Comparison of ENCODE assay signal across 13 cellular contexts in the genomic region with DNA sequence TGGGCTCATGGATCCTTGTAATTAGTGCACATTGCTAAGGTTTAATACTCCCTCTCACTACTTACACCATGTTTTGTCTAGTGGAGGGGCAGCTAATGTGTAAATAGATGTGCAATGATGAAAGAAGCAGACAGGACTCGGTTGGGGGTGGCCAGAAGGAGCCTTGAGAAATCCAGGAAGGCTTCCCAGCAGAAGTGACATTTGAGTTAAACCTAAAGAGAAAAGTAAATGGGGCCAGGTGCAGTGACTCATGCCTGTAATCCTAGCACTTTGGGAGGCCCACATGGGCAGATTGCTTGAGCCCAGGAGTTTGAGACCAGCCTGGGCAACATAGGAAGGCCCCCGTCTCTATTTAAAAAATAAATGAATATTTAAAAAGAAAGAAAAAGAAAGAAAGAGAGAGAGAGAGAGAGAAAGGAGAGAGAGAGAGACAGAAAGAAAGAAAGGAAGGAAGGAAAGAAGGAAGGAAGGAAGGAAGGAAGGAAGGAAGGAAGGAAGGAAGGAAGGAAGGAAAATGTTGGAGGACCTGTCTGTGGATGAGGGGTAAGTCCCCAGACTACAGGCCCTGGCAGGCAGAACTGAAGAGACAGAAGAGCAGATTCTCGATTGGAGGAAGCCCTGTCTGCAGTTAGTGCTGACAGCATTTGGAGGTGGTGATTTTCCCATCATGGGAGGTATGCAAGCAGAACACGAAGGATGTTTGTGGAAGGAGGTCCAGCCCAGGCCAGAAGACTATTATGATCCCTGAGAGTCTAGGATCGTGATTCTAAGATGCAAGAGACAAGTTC. TPM values are rescaled to one million over a fixed set of nuclear protein-coding genes. Genes with fewer than 3 reads are reported as not detected.
DNase-seq lines count a peak whose midpoint lies in the region; ATAC-seq and TF ChIP-seq lines count a peak whose summit lies in the region.
"Had no signal": no experiment of that assay in that cellular context is flagged by ENCODE, and none has a peak within 500 bp of the region (broad histone marks: within the 10 kb centered on the region; RNA-seq: fewer than 3 reads in every experiment).

No MANE protein-coding gene starts in this region.

- H3K27ac Mint-ChIP-seq in H9 (peak overlapping the region in 2 of 3 experiments; percentile 37 to 74; a peak in 2 of 7 replicates), brain (peak overlapping the region; percentile 69 to 93 (median 87))

- H3K9me3 ChIP-seq in H9 (ENCODE audit: control insufficient read depth, low read depth, low read length) = no peaks in the 10 kb centered on the region
- no peaks in the 10 kb centered on the region for H3K9me3 ChIP-seq in lower lobe of right lung
- no peaks in the 10 kb centered on the region for H3K9me3 ChIP-seq in subcutaneous abdominal adipose tissue (ENCODE audit: control insufficient read depth in 5 of 5, low read length in 5 of 5)

- H4K8ac ChIP-seq in H9 (replicated peaks; ENCODE audit: insufficient read length, low read depth, low read length) = no peak overlapping the region

- H3K36me3 ChIP-seq in lower lobe of right lung = peaks cover 17% of the 10 kb centered on the region
- H3K36me3 ChIP-seq in subcutaneous abdominal adipose tissue (ENCODE audit: control insufficient read depth in 5 of 5, insufficient read depth in 5 of 5, low read length in 5 of 5) = peaks cover 0 to 9% (median 7%) of the 10 kb centered on the region in 5 donors

- H3K4me3 ChIP-seq in lower lobe of right lung = peak overlapping the region; percentile 60
- H3K4me3 ChIP-seq in subcutaneous abdominal adipose tissue (ENCODE audit: low read depth in 1 of 5, low read length in 5 of 5) = peak overlapping the region in 4 of 5 donors; percentile 2 to 47 (median 25)

- H3K4me1 Mint-ChIP-seq in H9 (peaks cover 14 to 51% of the 10 kb centered on the region in 2 experiments), brain (peaks cover 72% of the 10 kb centered on the region)

- no peak overlapping the region for H3K4me2 ChIP-seq in H9 (ENCODE audit: insufficient read depth, insufficient read length, low read length)

- H2BK5ac ChIP-seq in H9 (ENCODE audit: insufficient read length, low read length) = no peak overlapping the region

- H3K79me1 ChIP-seq in H9 (ENCODE audit: insufficient read depth, low read depth, low read length, poor library complexity, severe bottlenecking) = no peaks in the 10 kb centered on the region

- no peaks in the 10 kb centered on the region for H3K79me2 ChIP-seq in H9 (ENCODE audit: insufficient read depth, low read length)

- H3K4me1 ChIP-seq in H9 (ENCODE audit: insufficient read depth, low read length) = peaks cover 4% of the 10 kb centered on the region; the same call in 1 of the 2 replicates
- H3K4me1 ChIP-seq in lower lobe of right lung = peaks cover 60% of the 10 kb centered on the region
- H3K4me1 ChIP-seq in subcutaneous abdominal adipose tissue (ENCODE audit: control insufficient read depth in 5 of 5, insufficient read depth in 5 of 5, low read length in 5 of 5) = peaks cover 27 to 85% (median 83%) of the 10 kb centered on the region in 5 donors

- intact Hi-C loops in lower lobe of right lung (cut with DNase I) = no loop called here

- ATAC-seq in lower lobe of right lung = no peak
- no peak for ATAC-seq in HG03571 (IDR thresholded peaks at IDR 0.05; ENCODE audit: unreplicated experiment)

- TF ChIP-seq CTCF in H9 (conservative IDR thresholded peaks at IDR 0.05) (no peak), brain (conservative IDR thresholded peaks at IDR 0.05) (no peak), lower lobe of right lung (IDR thresholded peaks at IDR 0.05) (no peak)

- no peak overlapping the region for H4K91ac ChIP-seq in H9 (ENCODE audit: insufficient read length, low read depth, low read length)

- H2BK20ac ChIP-seq in H9 (ENCODE audit: low read depth, low read length, poor library complexity, severe bottlenecking) = no peak overlapping the region

- no peaks in the 10 kb centered on the region for H3K23me2 ChIP-seq in H9 (ENCODE audit: insufficient read length, low read depth, low read length, poor library complexity, severe bottlenecking)

- H2BK120ac ChIP-seq in H9 (ENCODE audit: low read depth, low read length, poor library complexity, severe bottlenecking) = no peak overlapping the region

- H3K4me3 Mint-ChIP-seq in H9 (no peak overlapping the region), brain (peak overlapping the region in 4 of 5 experiments; percentile 6 to 48 (median 36))

- no peaks in the 10 kb centered on the region for H3K36me3 Mint-ChIP-seq in H9 (ENCODE audit: insufficient read depth in 1 of 3, low read depth in 3 of 3)
- H3K36me3 Mint-ChIP-seq in brain = no peaks in the 10 kb centered on the region

- H2AK5ac ChIP-seq in H9 (ENCODE audit: insufficient read length, low read length) = no peak overlapping the region

- DNase-seq in H9 = no peak
- no peak for DNase-seq in lower lobe of right lung
- DNase-seq in medulla oblongata (ENCODE audit: extremely low spot score) = no peak
- DNase-seq in NCI-H1417 (lab: John Stamatoyannopoulos, UW) = no peak
- no peak for DNase-seq in NCI-H748 (lab: John Stamatoyannopoulos, UW; ENCODE audit: unreplicated experiment)
- DNase-seq: activated T-cell treated with anti-CD3 and anti-CD28 coated beads, Interleukin-2, amount 50 U/mL, for 1 hour; effector memory CD4-positive, alpha-beta T cell; H7; stimulated activated CD8-positive, alpha-beta memory T cell treated with anti-CD3 and anti-CD28 coated beads, Interleukin-4, amount 100 ng/mL, for 48 hours had no signal

- WGBS in H9 (ENCODE audit: extremely low coverage, insufficient read length, low lambda C conversion rate) = no CpG with 5 or more reads among the region's 5 CpGs

- H3K4ac ChIP-seq in H9 (ENCODE audit: low read depth, low read length) = no peak overlapping the region

- no peak overlapping the region for H3K14ac ChIP-seq in H9 (ENCODE audit: insufficient read depth, low read length)

- no peak overlapping the region for H2AFZ ChIP-seq in H9 (ENCODE audit: low read length)

- no peak overlapping the region for H3T11ph ChIP-seq in H9 (ENCODE audit: low read length)

- H3K27ac ChIP-seq in H9 (ENCODE audit: insufficient read length, low read depth, low read length) (no peak overlapping the region), lower lobe of right lung (peak overlapping the region; percentile 78), subcutaneous abdominal adipose tissue (ENCODE audit: low read depth, low read length) (peak overlapping the region; percentile 76)
- H3K27ac ChIP-seq: C4-2B had no signal

- no peak overlapping the region for H2BK15ac ChIP-seq in H9 (ENCODE audit: low read depth, low read length)

- H3K27me3 Mint-ChIP-seq in H9 (ENCODE audit: low read depth) = peaks cover 8% of the 10 kb centered on the region
- H3K27me3 Mint-ChIP-seq in brain = peaks cover 7% of the 10 kb centered on the region

- no peak overlapping the region for H3K56ac ChIP-seq in H9 (ENCODE audit: insufficient read length, low read depth, low read length)

- H3K9me3 Mint-ChIP-seq in H9 (no peaks in the 10 kb centered on the region), brain (peaks cover 0 to 4% (median 0%) of the 10 kb centered on the region in 5 experiments)

- H4K20me1 ChIP-seq in H9 (ENCODE audit: control insufficient read depth, insufficient read depth, insufficient read length) = no peaks in the 10 kb centered on the region

- H2BK12ac ChIP-seq in H9 (ENCODE audit: insufficient read length, low read depth, low read length) = no peak overlapping the region

- H3K9ac ChIP-seq in H9 (ENCODE audit: extremely low read depth, insufficient read length, low read length) = no peak overlapping the region
- no peak overlapping the region for H3K9ac ChIP-seq in subcutaneous abdominal adipose tissue (ENCODE audit: low read length in 5 of 5)

- no peak overlapping the region for H3K23ac ChIP-seq in H9 (ENCODE audit: insufficient read length, low read depth, low read length)

- H3K18ac ChIP-seq in H9 (ENCODE audit: insufficient read length, low read depth, low read length) = no peak overlapping the region

- H3K27me3 ChIP-seq in H9 (ENCODE audit: insufficient read depth, low read length) = no peaks in the 10 kb centered on the region
- H3K27me3 ChIP-seq in lower lobe of right lung (ENCODE audit: low read depth) = peaks cover 23% of the 10 kb centered on the region
- peaks cover 0 to 9% (median 4%) of the 10 kb centered on the region in 5 donors for H3K27me3 ChIP-seq in subcutaneous abdominal adipose tissue (ENCODE audit: control insufficient read depth in 5 of 5, insufficient read depth in 4 of 5, low read length in 5 of 5)

- no peak overlapping the region for H4K5ac ChIP-seq in H9 (ENCODE audit: insufficient read length, low read depth, low read length)

RNA-seq across cellular contexts. Expression of gene ELN, which starts 3.6 kb away (rescaled TPM):
- total RNA-seq in H9 (2021) (0.37 and 0.55 TPM in 2 replicates), lower lobe of right lung (83.3 TPM)
- polyA plus RNA-seq in brain (ENCODE audit: insufficient read depth, low read depth, low replicate concordance) = 61.1 TPM

RNA-seq across cellular contexts. Expression of gene LIMK1, which starts 52.0 kb away (rescaled TPM):
- total RNA-seq in H9 (2021) (63.0 and 63.8 TPM in 2 replicates), lower lobe of right lung (48.6 TPM)
- 67.3 TPM for polyA plus RNA-seq in brain (ENCODE audit: insufficient read depth, low read depth, low replicate concordance)

Comparison
In these comparisons a context has a peak if more than half of its experiments do, and no peak if none do; other contexts are left out.
1. H3K4me3 Mint-ChIP-seq: peak in brain (4 of 5); none in H9 (0 of 2).
2. RNA of gene ELN, which starts 3.6 kb away (total RNA-seq): 83.3 TPM in lower lobe of right lung (single experiment); 0.37 to 0.55 TPM in H9; every median in the first group is over 10 times any median in the second.